Comparison of ENCODE assay signal across 12 cellular contexts in the genomic region with DNA sequence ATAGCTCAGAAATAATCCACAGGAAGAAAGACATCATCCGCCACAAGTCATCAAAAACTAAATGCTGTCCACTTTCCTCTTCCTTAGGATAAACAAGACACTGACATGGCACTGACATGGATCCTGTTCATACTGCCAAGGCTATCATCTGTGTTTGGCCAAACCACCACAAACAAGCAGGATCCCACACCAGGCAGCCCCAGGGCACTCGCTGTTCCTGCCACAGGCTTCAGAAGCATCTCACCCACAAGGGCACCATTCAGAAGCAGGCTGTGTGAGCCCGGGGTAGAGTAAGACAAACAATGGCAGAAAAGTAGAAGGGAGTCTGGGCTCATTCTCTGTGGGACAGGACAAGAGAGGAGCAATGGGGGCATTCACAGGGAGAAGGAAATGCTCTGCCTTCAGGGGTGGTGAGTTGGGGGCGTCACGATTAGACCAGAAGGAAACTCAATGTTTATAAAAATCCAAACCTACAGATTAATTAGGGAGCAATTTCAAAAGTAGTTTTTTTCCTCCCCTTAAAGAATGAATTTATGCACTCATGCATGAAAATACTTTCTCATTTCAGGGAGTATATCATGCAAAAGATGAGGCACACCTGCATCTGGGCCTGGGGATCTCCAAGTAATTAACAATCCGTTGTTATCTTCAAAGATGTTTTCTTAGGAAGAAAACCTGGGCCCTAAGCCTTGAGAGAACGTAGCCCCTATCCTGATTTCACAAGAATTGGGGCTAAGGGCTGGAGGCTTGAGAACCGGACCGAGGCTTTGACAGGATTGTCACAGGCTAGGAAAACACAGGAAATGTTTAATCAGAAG. TPM values are rescaled to one million over a fixed set of nuclear protein-coding genes. Genes with fewer than 3 reads are reported as not detected.
A peak's percentile ranks its signal among the peaks of the same experiment; 100 is the strongest.
DNase-seq lines count a peak whose midpoint lies in the region; ATAC-seq and TF ChIP-seq lines count a peak whose summit lies in the region.
"Had no signal": no experiment of that assay in that cellular context is flagged by ENCODE, and none has a peak within 500 bp of the region (broad histone marks: within the 10 kb centered on the region; RNA-seq: fewer than 3 reads in every experiment).

No MANE protein-coding gene starts in this region.

- no peaks in the 10 kb centered on the region for H3K9me3 Mint-ChIP-seq in GM23338
- no peaks in the 10 kb centered on the region for H3K9me3 Mint-ChIP-seq in CD8-positive, alpha-beta memory T cell
- H3K9me3 Mint-ChIP-seq: activated naive CD4-positive, alpha-beta T cell treated with anti-CD3 and anti-CD28 coated beads, Interleukin-2, amount 50 U/mL, for 72 hours; memory B cell had no signal

- ATAC-seq in PC-3: peak; percentile 16
- no peak for ATAC-seq in left lobe of liver
- ATAC-seq in GM23338: no peak
- ATAC-seq: activated naive CD4-positive, alpha-beta T cell treated with anti-CD3 and anti-CD28 coated beads, Interleukin-2, amount 50 U/mL, for 72 hours had no signal

- H3K79me2 ChIP-seq in PC-3 (ENCODE audit: low read length) (no peaks in the 10 kb centered on the region), GM23338 (replicated peaks; ENCODE audit: insufficient read depth) (no peaks in the 10 kb centered on the region)

- TF ChIP-seq CTCF in PC-3 (conservative IDR thresholded peaks at IDR 0.05; ENCODE audit: low read depth, low read length) (no peak), prostate gland (IDR thresholded peaks at IDR 0.05) (no peak), GM23338 (conservative IDR thresholded peaks at IDR 0.05; ENCODE audit: low read depth in 2 of 2) (no peak)

- no peak overlapping the region for H3K4me3 Mint-ChIP-seq in GM23338
- H3K4me3 Mint-ChIP-seq in CD8-positive, alpha-beta memory T cell: no peak overlapping the region
- H3K4me3 Mint-ChIP-seq: memory B cell had no signal

- intact Hi-C loops in PC-3 (cut with micrococcal nuclease) (loop anchor here (10.0 kb wide), 1 partner anchor 175 kb away; no protein-coding TSS in a partner anchor), prostate gland (cut with DNase I) (no loop called here)

- BruUV-seq in PC-3 (replicated peaks; lab: Mats Ljungman, UMichigan): no TSS peak

- H3K27me3 Mint-ChIP-seq in GM23338 (ENCODE audit: insufficient read depth, low read depth, poor library complexity): peaks cover 4% of the 10 kb centered on the region
- peaks cover 0 to 1% of the 10 kb centered on the region in 2 donors for H3K27me3 Mint-ChIP-seq in CD8-positive, alpha-beta memory T cell

- peaks cover 35% of the 10 kb centered on the region for H3K4me1 ChIP-seq in PC-3 (ENCODE audit: insufficient read depth, low read length)
- H3K4me1 ChIP-seq in prostate gland (replicated peaks): peaks cover 18% of the 10 kb centered on the region
- 0 out of 2 replicates have a peak, but pooled peaks cover 3% of the 10 kb centered on the region for H3K4me1 ChIP-seq in GM23338 (ENCODE audit: insufficient read depth)
- peaks cover 54% of the 10 kb centered on the region for H3K4me1 ChIP-seq in CD8-positive, alpha-beta memory T cell (ENCODE audit: insufficient read depth, low read length)

- H3K36me3 Mint-ChIP-seq in GM23338 (ENCODE audit: low read depth): no peaks in the 10 kb centered on the region
- peaks cover 0 to 4% (median 0%) of the 10 kb centered on the region in 3 donors for H3K36me3 Mint-ChIP-seq in CD8-positive, alpha-beta memory T cell
- H3K36me3 Mint-ChIP-seq: memory B cell had no signal

- peak overlapping the region; percentile 21; the same call in 1 of the 2 replicates for H2AFZ ChIP-seq in PC-3 (ENCODE audit: low read length)
- H2AFZ ChIP-seq in GM23338: no peak overlapping the region

- H3F3A ChIP-seq in PC-3 (ENCODE audit: low read length, unreplicated experiment) (no peaks in the 10 kb centered on the region), GM23338 (replicated peaks; ENCODE audit: low read depth) (no peaks in the 10 kb centered on the region)

- H3K9me3 ChIP-seq in PC-3 (ENCODE audit: low read length): no peaks in the 10 kb centered on the region
- H3K9me3 ChIP-seq in prostate gland: no peaks in the 10 kb centered on the region
- no peaks in the 10 kb centered on the region for H3K9me3 ChIP-seq in CD8-positive, alpha-beta memory T cell (ENCODE audit: low read length)
- H3K9me3 ChIP-seq: esophagus muscularis mucosa had no signal

- DNase-seq in COLO829 (ENCODE audit: low spot score): peak; percentile 66
- DNase-seq in PC-3: peak; percentile 53
- peak; percentile 64 for DNase-seq in globus pallidus (ENCODE audit: low spot score)
- peak; percentile 46 for DNase-seq in prostate gland (ENCODE audit: low spot score)
- DNase-seq in left lobe of liver (ENCODE audit: low spot score): no peak
- DNase-seq in NCI-H1436 (lab: John Stamatoyannopoulos, UW): no peak
- no peak for DNase-seq in GM23338 (ENCODE audit: low spot score)
- DNase-seq in CD8-positive, alpha-beta memory T cell: no peak
- DNase-seq: stimulated activated naive CD4-positive, alpha-beta T cell treated with Interleukin-2 at 50 U/mL for 16 hours had no signal

- H3K27ac ChIP-seq in PC-3 (ENCODE audit: low read length) (peak overlapping the region; percentile 61), prostate gland (peak overlapping the region; percentile 78 to 79), GM23338 (ENCODE audit: low read depth) (no peak overlapping the region)
- H3K27ac ChIP-seq in CD8-positive, alpha-beta memory T cell (ENCODE audit: low read depth, low read length): no peak overlapping the region
- H3K27ac ChIP-seq: esophagus muscularis mucosa had no signal

- no peak for TF ChIP-seq POLR2A in prostate gland (IDR thresholded peaks at IDR 0.05)

- H3K9me2 ChIP-seq in PC-3 (replicated peaks; ENCODE audit: low read length) (no peaks in the 10 kb centered on the region; the same call in 1 of the 2 replicates), GM23338 (ENCODE audit: insufficient read depth) (no peaks in the 10 kb centered on the region)

- CTCF ChIA-PET in PC-3 (lab: Charles Lee): no interaction called here
- CTCF ChIA-PET in CD8-positive, alpha-beta memory T cell (lab: Charles Lee): interaction anchor here (1.2 kb wide), 1 partner anchor 155 kb away, joined by 4 read pairs; no protein-coding TSS in a partner anchor

- no peak overlapping the region for H3K27ac Mint-ChIP-seq in GM23338
- H3K27ac Mint-ChIP-seq in CD8-positive, alpha-beta memory T cell: peak overlapping the region in 2 of 8 donors; percentile 30 to 48
- H3K27ac Mint-ChIP-seq: memory B cell had no signal

- no peak overlapping the region for H3K9ac ChIP-seq in PC-3 (ENCODE audit: low read length)

- H3K27me3 ChIP-seq in PC-3 (ENCODE audit: low read length): no peaks in the 10 kb centered on the region
- H3K27me3 ChIP-seq in prostate gland (replicated peaks; ENCODE audit: insufficient read depth): no peaks in the 10 kb centered on the region
- no peaks in the 10 kb centered on the region for H3K27me3 ChIP-seq in GM23338 (ENCODE audit: insufficient read depth)
- H3K27me3 ChIP-seq in CD8-positive, alpha-beta memory T cell (ENCODE audit: insufficient read depth, low read length, poor library complexity, severe bottlenecking): no peaks in the 10 kb centered on the region
- H3K27me3 ChIP-seq: esophagus muscularis mucosa had no signal

- WGBS in prostate gland: 42% methylated on average over 9 of the region's 9 CpGs

- POLR2A ChIA-PET in PC-3 (lab: Charles Lee; ENCODE audit: unreplicated experiment): no interaction called here
- POLR2A ChIA-PET in CD8-positive, alpha-beta memory T cell (lab: Charles Lee): interaction anchor here (1.1 kb wide), 1 partner anchor 9 kb away, joined by 3 read pairs; no protein-coding TSS in a partner anchor

- H3K36me3 ChIP-seq in PC-3 (ENCODE audit: low read depth, low read length): no peaks in the 10 kb centered on the region
- H3K36me3 ChIP-seq in prostate gland: no peaks in the 10 kb centered on the region
- no peaks in the 10 kb centered on the region for H3K36me3 ChIP-seq in GM23338 (ENCODE audit: insufficient read depth)
- no peaks in the 10 kb centered on the region for H3K36me3 ChIP-seq in CD8-positive, alpha-beta memory T cell (ENCODE audit: insufficient read depth, low read length)
- H3K36me3 ChIP-seq: esophagus muscularis mucosa had no signal

- H3K4me2 ChIP-seq in PC-3 (ENCODE audit: low read length) (peak overlapping the region; percentile 74), GM23338 (no peak overlapping the region)

- H3K4me1 Mint-ChIP-seq in GM23338: peaks cover 15% of the 10 kb centered on the region
- H3K4me1 Mint-ChIP-seq in CD8-positive, alpha-beta memory T cell: peaks cover 30 to 57% (median 44%) of the 10 kb centered on the region in 3 donors

- H3K4me3 ChIP-seq in PC-3 (ENCODE audit: low read length) (peak overlapping the region; percentile 19; the same call in 1 of the 2 replicates), prostate gland (no peak overlapping the region), GM23338 (no peak overlapping the region)
- no peak overlapping the region for H3K4me3 ChIP-seq in CD8-positive, alpha-beta memory T cell (ENCODE audit: low read length)
- H3K4me3 ChIP-seq: esophagus muscularis mucosa had no signal

- H4K20me1 ChIP-seq in PC-3 (ENCODE audit: low read length) (no peaks in the 10 kb centered on the region), GM23338 (replicated peaks; ENCODE audit: insufficient read depth) (no peaks in the 10 kb centered on the region)

TF ChIP-seq in GM23338, 12 proteins besides CTCF, POLR2A, EP300 and RAD21:
- TF ChIP-seq, protein P1, sequence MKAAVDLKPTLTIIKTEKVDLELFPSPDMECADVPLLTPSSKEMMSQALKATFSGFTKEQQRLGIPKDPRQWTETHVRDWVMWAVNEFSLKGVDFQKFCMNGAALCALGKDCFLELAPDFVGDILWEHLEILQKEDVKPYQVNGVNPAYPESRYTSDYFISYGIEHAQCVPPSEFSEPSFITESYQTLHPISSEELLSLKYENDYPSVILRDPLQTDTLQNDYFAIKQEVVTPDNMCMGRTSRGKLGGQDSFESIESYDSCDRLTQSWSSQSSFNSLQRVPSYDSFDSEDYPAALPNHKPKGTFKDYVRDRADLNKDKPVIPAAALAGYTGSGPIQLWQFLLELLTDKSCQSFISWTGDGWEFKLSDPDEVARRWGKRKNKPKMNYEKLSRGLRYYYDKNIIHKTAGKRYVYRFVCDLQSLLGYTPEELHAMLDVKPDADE (IDR thresholded peaks at IDR 0.05): no peak
- TF ChIP-seq EZH2phosphoT487 (IDR thresholded peaks at IDR 0.05; ENCODE audit: unreplicated experiment): no peak
- TF ChIP-seq EZH2 (IDR thresholded peaks at IDR 0.05; ENCODE audit: low read depth, unreplicated experiment): no peak

RNA-seq across cellular contexts. Expression of a gene that starts 43.3 kb away (rescaled TPM):
- total RNA-seq in PC-3 (2014; rRNA removed) (154 and 181 TPM in 2 replicates), prostate gland (100 to 1,000 TPM; 365 to 536 TPM), left lobe of liver (110 TPM)
- total RNA-seq in GM23338 (2014; rRNA removed; shearing (Covaris generic)): 174 and 202 TPM in 2 replicates
- polyA plus RNA-seq in GM23338 (2016; fragmentation: Nextera tagmentation; extraction: Ambion mirVana): 114 and 117 TPM in 2 replicates
- 100 to 1,000 TPM; 259 to 263 TPM for total RNA-seq in CD8-positive, alpha-beta memory T cell
- 58.0 TPM for polyA plus RNA-seq in CD8-positive, alpha-beta memory T cell

Comparison
In these comparisons a context has a peak if more than half of its experiments do, and no peak if none do; other contexts are left out.
1. DNase-seq: peak in COLO829 (single experiment), PC-3 (single experiment), globus pallidus (single experiment) and prostate gland (single experiment); none in left lobe of liver (single experiment), NCI-H1436 (single experiment), GM23338 (single experiment) and CD8-positive, alpha-beta memory T cell (0 of 5).
2. H3K27ac ChIP-seq: peak in PC-3 (single experiment) and prostate gland (2 of 2); none in GM23338 (single experiment) and CD8-positive, alpha-beta memory T cell (single experiment).